In the genomic region with DNA sequence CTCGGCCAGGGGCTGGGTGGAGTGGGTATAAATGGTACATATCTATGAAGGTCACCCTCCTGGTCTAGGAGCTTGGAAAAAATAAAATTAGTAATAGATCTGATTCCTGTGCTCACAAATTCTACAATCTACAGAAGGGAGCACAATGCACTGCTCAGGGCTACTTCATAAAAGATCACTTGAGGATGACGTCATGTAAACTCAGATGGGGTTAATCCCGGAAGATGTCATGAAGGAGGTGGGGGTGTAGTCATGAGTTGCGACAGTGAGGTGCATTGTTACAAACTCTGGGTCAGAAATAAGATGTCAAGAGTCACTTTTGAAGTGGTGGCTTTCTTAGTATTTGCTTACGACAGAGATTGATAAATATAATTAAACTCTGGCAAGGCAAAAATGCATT, we compare ENCODE assay signal across 33 cellular contexts.
"Had no signal": no experiment of that assay in that cellular context is flagged by ENCODE, and none has a peak within 500 bp of the region (broad histone marks: within the 10 kb centered on the region; RNA-seq: fewer than 3 reads in every experiment).

No MANE protein-coding gene starts in this region.

- ATAC-seq: body of pancreas; gastroesophageal sphincter; left colon; naive thymus-derived CD4-positive, alpha-beta T cell; stimulated activated naive B cell treated with anti-CD40 and anti-IgM and Interleukin-4, amounts not matched to agents 10 μg/mL and 1 μg/mL and 100 μg/mL, for 72 hours had no signal

- FAIRE-seq: kidney, small intestine had no signal

- H3K9me3 ChIP-seq: adrenal gland, body of pancreas, colonic mucosa, gastroesophageal sphincter, ovary, prostate gland, sigmoid colon, stomach, tibial artery had no signal

- H3K4me3 ChIP-seq: adrenal gland, body of pancreas, cardiac muscle cell, colonic mucosa, gastroesophageal sphincter, ovary, prostate gland, sigmoid colon, stomach, tibial artery had no signal

- H3K36me3 ChIP-seq: adrenal gland, cardiac muscle cell, colonic mucosa, gastroesophageal sphincter, ovary, prostate gland, sigmoid colon, stomach, tibial artery had no signal

- H3K4me1 ChIP-seq: adrenal gland, body of pancreas, colonic mucosa, gastroesophageal sphincter, prostate gland, sigmoid colon, stomach, tibial artery had no signal

- H3K27me3 ChIP-seq: adrenal gland, body of pancreas, cardiac muscle cell, colonic mucosa, gastroesophageal sphincter, ovary, sigmoid colon, stomach, tibial artery had no signal

- H3K27ac ChIP-seq: adrenal gland, body of pancreas, cardiac muscle cell, colonic mucosa, gastroesophageal sphincter, ovary, prostate gland, sigmoid colon, stomach, tibial artery had no signal

- DNase-seq: activated CD4-positive, alpha-beta memory T cell treated with anti-CD3 and anti-CD28 coated beads for 36 hours; activated CD4-positive, alpha-beta T cell treated with anti-CD3 and anti-CD28 coated beads, Interleukin-2, amount 10 ng/mL, durations not matched to agents 24 days and 14 days; activated CD4-positive, CD25-positive, alpha-beta regulatory T cell treated with anti-CD3 and anti-CD28 coated beads, Interleukin-2, amount 50 U/mL, for 72 hours; activated CD8-positive, alpha-beta memory T cell treated with anti-CD3 and anti-CD28 coated beads, Interleukin-2, amount 50 U/mL, for 4 hours; activated effector memory CD4-positive, alpha-beta T cell treated with anti-CD3 and anti-CD28 coated beads, Interleukin-2, amount 50 U/mL, for 16 hours; activated naive CD4-positive, alpha-beta T cell treated with anti-CD3 and anti-CD28 coated beads for 36 hours; activated naive CD8-positive, alpha-beta T cell treated with anti-CD3 and anti-CD28 coated beads for 36 hours; activated T-cell treated with anti-CD3 and anti-CD28 coated beads, Interleukin-2, amount 50 U/mL, for 1 hour; adrenal gland; aorta; body of pancreas; cerebellar nuclear complex; colonic mucosa; effector memory CD4-positive, alpha-beta T cell; erythroblast; hippocampal formation; kidney; left colon; midbrain; naive thymus-derived CD4-positive, alpha-beta T cell; ovary; retina; sigmoid colon; small intestine; stimulated activated CD4-positive, alpha-beta T cell treated with anti-CD3 and anti-CD28 coated beads, Interleukin-1b, Interleukin-23, amount 100 ng/mL, for 48 hours; stimulated activated CD4-positive, alpha-beta T cell treated with anti-CD3 and anti-CD28 coated beads, Interleukin-4, amount 100 ng/mL, for 4 hours; stimulated activated naive B cell treated with anti-CD40 and anti-IgM and Interleukin-4, amounts not matched to agents 10 μg/mL and 1 μg/mL and 100 μg/mL, for 72 hours; stomach; T-helper 9 cell; tibial artery had no signal
